Comparison of ENCODE assay signal across 13 cellular contexts in genomic region chr7:69898189-69898588, GRCh38.
DNase-seq lines count a peak whose midpoint lies in the region; ATAC-seq and TF ChIP-seq lines count a peak whose summit lies in the region.
"Had no signal": no experiment of that assay in that cellular context is flagged by ENCODE, and none has a peak within 500 bp of the region (broad histone marks: within the 10 kb centered on the region; RNA-seq: fewer than 3 reads in every experiment).

No MANE protein-coding gene starts in this region.

- no peak overlapping the region for H2AFZ ChIP-seq in SU-DHL-6 (ENCODE audit: low read depth, low read length, severe bottlenecking)

- no peaks in the 10 kb centered on the region for H3K27me3 ChIP-seq in SU-DHL-6 (ENCODE audit: low read length)

- peaks cover 3% of the 10 kb centered on the region for H3F3A ChIP-seq in SU-DHL-6 (ENCODE audit: insufficient read depth)

- no peaks in the 10 kb centered on the region for H3K36me3 ChIP-seq in SU-DHL-6 (ENCODE audit: low read length)

- H3K79me2 ChIP-seq in SU-DHL-6 (ENCODE audit: insufficient read depth, low read length) = peaks cover 27% of the 10 kb centered on the region; the same call in 1 of the 2 replicates

- no peaks in the 10 kb centered on the region for H3K9me3 ChIP-seq in SU-DHL-6 (ENCODE audit: insufficient read depth, low read length)

- no peaks in the 10 kb centered on the region for H4K20me1 ChIP-seq in SU-DHL-6 (ENCODE audit: low read depth, low read length)

- ATAC-seq in GM18511 (IDR thresholded peaks at IDR 0.05; ENCODE audit: unreplicated experiment) (peak; percentile 85), GM21528 (IDR thresholded peaks at IDR 0.05; ENCODE audit: low FRiP score, unreplicated experiment) (peak; percentile 74), HG03135 (IDR thresholded peaks at IDR 0.05; ENCODE audit: unreplicated experiment) (peak; percentile 81)

- no peak overlapping the region for H3K4me3 ChIP-seq in SU-DHL-6 (ENCODE audit: insufficient read depth, low read length, poor library complexity, severe bottlenecking)

- no peak for TF ChIP-seq CTCF in SU-DHL-6 (IDR thresholded peaks at IDR 0.05; ENCODE audit: insufficient read depth, low read length, poor library complexity, severe bottlenecking)

- no peaks in the 10 kb centered on the region for H3K9me2 ChIP-seq in SU-DHL-6 (replicated peaks; ENCODE audit: insufficient read depth, low read length)

- H3K27ac ChIP-seq in SU-DHL-6 (ENCODE audit: low read depth, low read length) = no peak overlapping the region
- H3K27ac ChIP-seq: C4-2B had no signal

- no peak overlapping the region for H3K9ac ChIP-seq in SU-DHL-6 (ENCODE audit: low read length)

- no peak for DNase-seq in activated CD8-positive, alpha-beta memory T cell treated with anti-CD3 and anti-CD28 coated beads for 24 hours
- DNase-seq in DMS53 treated with DMSO at 0.1 percent for 48 hours (lab: John Stamatoyannopoulos, UW; ENCODE audit: unreplicated experiment) (no peak), putamen (ENCODE audit: low spot score) (no peak)
- no peak for DNase-seq in stimulated activated CD4-positive, alpha-beta T cell treated with anti-CD3 and anti-CD28 coated beads, Interleukin-2, amount 100 ng/mL, for 24 hours
- DNase-seq: activated naive CD4-positive, alpha-beta T cell treated with Interleukin-2 at 50 U/mL for 16 hours; NCI-H446 treated with DMSO at 0.1 percent for 48 hours; nephron progenitor cell; stimulated activated CD4-positive, alpha-beta T cell treated with anti-CD3 and anti-CD28 coated beads, Interleukin-12 subunit alpha, Interleukin-12 subunit beta, amount 100 ng/mL, for 4 hours had no signal

- peak overlapping the region; percentile 38 for H3K4me2 ChIP-seq in SU-DHL-6 (ENCODE audit: low read depth, low read length, poor library complexity, severe bottlenecking)
